8 cellular contexts compared by ENCODE assay signal in the genomic region with DNA sequence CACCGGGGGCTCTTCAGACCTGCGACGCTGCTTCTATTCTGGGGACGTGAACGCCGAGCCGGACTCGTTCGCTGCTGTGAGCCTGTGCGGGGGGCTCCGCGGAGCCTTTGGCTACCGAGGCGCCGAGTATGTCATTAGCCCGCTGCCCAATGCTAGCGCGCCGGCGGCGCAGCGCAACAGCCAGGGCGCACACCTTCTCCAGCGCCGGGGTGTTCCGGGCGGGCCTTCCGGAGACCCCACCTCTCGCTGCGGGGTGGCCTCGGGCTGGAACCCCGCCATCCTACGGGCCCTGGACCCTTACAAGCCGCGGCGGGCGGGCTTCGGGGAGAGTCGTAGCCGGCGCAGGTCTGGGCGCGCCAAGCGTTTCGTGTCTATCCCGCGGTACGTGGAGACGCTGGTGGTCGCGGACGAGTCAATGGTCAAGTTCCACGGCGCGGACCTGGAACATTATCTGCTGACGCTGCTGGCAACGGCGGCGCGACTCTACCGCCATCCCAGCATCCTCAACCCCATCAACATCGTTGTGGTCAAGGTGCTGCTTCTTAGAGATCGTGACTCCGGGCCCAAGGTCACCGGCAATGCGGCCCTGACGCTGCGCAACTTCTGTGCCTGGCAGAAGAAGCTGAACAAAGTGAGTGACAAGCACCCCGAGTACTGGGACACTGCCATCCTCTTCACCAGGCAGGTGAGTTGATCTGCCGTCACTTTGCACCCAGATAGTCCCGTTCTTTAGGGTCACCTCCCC. TPM values are rescaled to one million over a fixed set of nuclear protein-coding genes. Genes with fewer than 3 reads are reported as not detected.
DNase-seq lines count a peak whose midpoint lies in the region; TF ChIP-seq lines count a peak whose summit lies in the region.

No MANE protein-coding gene starts in this region.

- H3K27me3 ChIP-seq in mesenchymal stem cell (ENCODE audit: control insufficient read depth in 1 of 2, insufficient read depth in 1 of 2, low read length in 2 of 2): peaks cover 0 to 9% of the 10 kb centered on the region in 2 experiments
- no peaks in the 10 kb centered on the region for H3K27me3 ChIP-seq in tibial nerve

- peak overlapping the region; percentile 99 for H3K4me2 ChIP-seq in mesenchymal stem cell (ENCODE audit: low read length, poor library complexity, severe bottlenecking)

- TF ChIP-seq CTCF in chondrocyte (IDR thresholded peaks at IDR 0.05) (no peak), tibial nerve (IDR thresholded peaks at IDR 0.05) (no peak)

- H3K9me3 ChIP-seq in mesenchymal stem cell (ENCODE audit: control insufficient read depth, low read length): no peaks in the 10 kb centered on the region
- no peaks in the 10 kb centered on the region for H3K9me3 ChIP-seq in tibial nerve

- H3K4me3 ChIP-seq in mesenchymal stem cell (ENCODE audit: insufficient read depth in 1 of 2, low read depth in 1 of 2, low read length in 2 of 2) (peak overlapping the region; percentile 64 to 97), tibial nerve (peak overlapping the region; percentile 59 to 82 (median 67))

- no peaks in the 10 kb centered on the region for H3K9me3 Mint-ChIP-seq in activated CD4-positive, alpha-beta memory T cell treated with anti-CD3 and anti-CD28 coated beads, Interleukin-2, amount 10 ng/mL, durations not matched to agents 7 days and 5 days
- H3K9me3 Mint-ChIP-seq in activated CD4-positive, alpha-beta memory T cell treated with anti-CD3 and anti-CD28 coated beads for 36 hours: no peaks in the 10 kb centered on the region
- no peaks in the 10 kb centered on the region for H3K9me3 Mint-ChIP-seq in chondrocyte (ENCODE audit: low read depth)

- H3K4me1 Mint-ChIP-seq in activated CD4-positive, alpha-beta memory T cell treated with anti-CD3 and anti-CD28 coated beads, Interleukin-2, amount 10 ng/mL, durations not matched to agents 7 days and 5 days: peaks cover 13% of the 10 kb centered on the region
- peaks cover 8% of the 10 kb centered on the region for H3K4me1 Mint-ChIP-seq in activated CD4-positive, alpha-beta memory T cell treated with anti-CD3 and anti-CD28 coated beads for 36 hours (ENCODE audit: low read depth)
- H3K4me1 Mint-ChIP-seq in chondrocyte (ENCODE audit: low read depth): peaks cover 48% of the 10 kb centered on the region

- no peaks in the 10 kb centered on the region for H3K36me3 Mint-ChIP-seq in activated CD4-positive, alpha-beta memory T cell treated with anti-CD3 and anti-CD28 coated beads, Interleukin-2, amount 10 ng/mL, durations not matched to agents 7 days and 5 days (ENCODE audit: low read depth)
- no peaks in the 10 kb centered on the region for H3K36me3 Mint-ChIP-seq in activated CD4-positive, alpha-beta memory T cell treated with anti-CD3 and anti-CD28 coated beads for 36 hours
- peaks cover 19% of the 10 kb centered on the region for H3K36me3 Mint-ChIP-seq in chondrocyte (ENCODE audit: low read depth)

- H2AK5ac ChIP-seq in mesenchymal stem cell (ENCODE audit: low read length, severe bottlenecking): no peak overlapping the region

- 2% methylated on average over 71 of the region's 71 CpGs for WGBS in mesenchymal stem cell
- WGBS in tibial nerve, 2 donors: 1 to 4% methylated on average over 10 to 39 of the region's 71 CpGs

- H3K4ac ChIP-seq in mesenchymal stem cell (ENCODE audit: low read depth in 1 of 2, low read length in 2 of 2): no peak overlapping the region

- H4K8ac ChIP-seq in mesenchymal stem cell (ENCODE audit: low read length): no peak overlapping the region

- TF ChIP-seq POLR2A in tibial nerve (IDR thresholded peaks at IDR 0.05): no peak

- peak overlapping the region; percentile 10 for H3K4me3 Mint-ChIP-seq in activated CD4-positive, alpha-beta memory T cell treated with anti-CD3 and anti-CD28 coated beads, Interleukin-2, amount 10 ng/mL, durations not matched to agents 7 days and 5 days
- no peak overlapping the region for H3K4me3 Mint-ChIP-seq in activated CD4-positive, alpha-beta memory T cell treated with anti-CD3 and anti-CD28 coated beads for 36 hours
- peak overlapping the region; percentile 99 for H3K4me3 Mint-ChIP-seq in chondrocyte (ENCODE audit: unreplicated experiment)

- H3K23ac ChIP-seq in mesenchymal stem cell (ENCODE audit: low read length in 2 of 2): peak overlapping the region in 1 of 2 experiments; percentile 84

- CTCF ChIA-PET in activated CD4-positive, alpha-beta memory T cell treated with anti-CD3 and anti-CD28 coated beads, Interleukin-2, amount 10 ng/mL, durations not matched to agents 7 days and 5 days (lab: Charles Lee): interaction anchor here (1.4 kb wide), 1 partner anchor 18 kb away, joined by 6 read pairs; no protein-coding TSS in a partner anchor
- CTCF ChIA-PET in activated CD4-positive, alpha-beta memory T cell treated with anti-CD3 and anti-CD28 coated beads for 36 hours (lab: Charles Lee): no interaction called here

- no peak overlapping the region for H2AFZ ChIP-seq in mesenchymal stem cell (ENCODE audit: low read depth, low read length)

- H2BK15ac ChIP-seq in mesenchymal stem cell (ENCODE audit: low read depth, poor library complexity, severe bottlenecking): no peak overlapping the region

- peaks cover 0 to 17% of the 10 kb centered on the region in 2 experiments for H3K36me3 ChIP-seq in mesenchymal stem cell (ENCODE audit: control insufficient read depth in 1 of 2, insufficient read depth in 2 of 2, low read depth in 1 of 2, low read length in 2 of 2)
- H3K36me3 ChIP-seq in tibial nerve: no peaks in the 10 kb centered on the region

- POLR2A ChIA-PET in activated CD4-positive, alpha-beta memory T cell treated with anti-CD3 and anti-CD28 coated beads, Interleukin-2, amount 10 ng/mL, durations not matched to agents 7 days and 5 days (lab: Charles Lee): no interaction called here
- POLR2A ChIA-PET in activated CD4-positive, alpha-beta memory T cell treated with anti-CD3 and anti-CD28 coated beads for 36 hours (lab: Charles Lee): no interaction called here

- peak overlapping the region in 1 of 2 experiments; percentile 64 for H3K14ac ChIP-seq in mesenchymal stem cell (ENCODE audit: low read length in 2 of 2)

- no peak overlapping the region for H4K91ac ChIP-seq in mesenchymal stem cell (ENCODE audit: low read length)

- H3K27ac ChIP-seq in mesenchymal stem cell (ENCODE audit: low read length, poor library complexity, severe bottlenecking) (no peak overlapping the region), tibial nerve (peak overlapping the region; percentile 1 to 83 (median 68))

- peaks cover 61% of the 10 kb centered on the region for H3K27me3 Mint-ChIP-seq in activated CD4-positive, alpha-beta memory T cell treated with anti-CD3 and anti-CD28 coated beads, Interleukin-2, amount 10 ng/mL, durations not matched to agents 7 days and 5 days
- H3K27me3 Mint-ChIP-seq in activated CD4-positive, alpha-beta memory T cell treated with anti-CD3 and anti-CD28 coated beads for 36 hours: peaks cover 45% of the 10 kb centered on the region
- H3K27me3 Mint-ChIP-seq in chondrocyte (ENCODE audit: low read depth): no peaks in the 10 kb centered on the region

- no peak for TF ChIP-seq EP300 in tibial nerve (IDR thresholded peaks at IDR 0.05)

- H2BK12ac ChIP-seq in mesenchymal stem cell (ENCODE audit: low read length in 2 of 2): peak overlapping the region in 1 of 2 experiments; percentile 37

- H3K18ac ChIP-seq in mesenchymal stem cell (ENCODE audit: low read depth in 1 of 2, low read length in 2 of 2): peak overlapping the region; percentile 47 to 48

- no peak overlapping the region for H2BK5ac ChIP-seq in mesenchymal stem cell (ENCODE audit: low read depth, low read length, poor library complexity, severe bottlenecking)

- intact Hi-C loops in activated CD4-positive, alpha-beta memory T cell treated with anti-CD3 and anti-CD28 coated beads for 36 hours (cut with micrococcal nuclease): no loop called here

- H3K27ac Mint-ChIP-seq in activated CD4-positive, alpha-beta memory T cell treated with anti-CD3 and anti-CD28 coated beads, Interleukin-2, amount 10 ng/mL, durations not matched to agents 7 days and 5 days: peak overlapping the region; percentile 26
- no peak overlapping the region for H3K27ac Mint-ChIP-seq in activated CD4-positive, alpha-beta memory T cell treated with anti-CD3 and anti-CD28 coated beads for 36 hours
- peak overlapping the region; percentile 97 for H3K27ac Mint-ChIP-seq in chondrocyte (ENCODE audit: unreplicated experiment)

- no peak overlapping the region for H2BK120ac ChIP-seq in mesenchymal stem cell (ENCODE audit: low read depth, low read length)

- DNase-seq in activated CD4-positive, alpha-beta memory T cell treated with anti-CD3 and anti-CD28 coated beads, Interleukin-2, amount 10 ng/mL, durations not matched to agents 7 days and 5 days: no peak
- no peak for DNase-seq in activated CD4-positive, alpha-beta memory T cell treated with anti-CD3 and anti-CD28 coated beads for 36 hours
- DNase-seq in chondrocyte (ENCODE audit: low spot score) (no peak), mesenchymal stem cell (peak; percentile 35), tibial nerve (ENCODE audit: low spot score in 2 of 2) (no peak), mesenteric fat pad (ENCODE audit: low spot score) (no peak), cerebellar nuclear complex (lab: John Stamatoyannopoulos, UW) (no peak), DMS79 (lab: John Stamatoyannopoulos, UW) (no peak)

- H3K79me1 ChIP-seq in mesenchymal stem cell (replicated peaks; ENCODE audit: low read length, poor library complexity, severe bottlenecking): no peaks in the 10 kb centered on the region

- peak overlapping the region; percentile 90 for H3K9ac ChIP-seq in mesenchymal stem cell (ENCODE audit: low read length)

- H3K4me1 ChIP-seq in mesenchymal stem cell (ENCODE audit: control insufficient read depth, insufficient read depth, low read depth, low read length) (peaks cover 26% of the 10 kb centered on the region), tibial nerve (peaks cover 0 to 56% (median 16%) of the 10 kb centered on the region in 4 donors)

RNA-seq across cellular contexts. Expression of a gene that starts 1.0 kb away (rescaled TPM):
- total RNA-seq in activated CD4-positive, alpha-beta memory T cell treated with anti-CD3 and anti-CD28 coated beads, Interleukin-2, amount 10 ng/mL, durations not matched to agents 7 days and 5 days: not detected
- not detected for total RNA-seq in activated CD4-positive, alpha-beta memory T cell treated with anti-CD3 and anti-CD28 coated beads for 36 hours
- 16.8 to 140 TPM (median 136 TPM) in 3 replicates for total RNA-seq in chondrocyte
- 0.50 TPM for polyA plus RNA-seq in mesenchymal stem cell (2013, experiment 1 of 2)
- polyA plus RNA-seq in mesenchymal stem cell (2013, experiment 2 of 2): 0.45 TPM
- total RNA-seq in tibial nerve: 10 to 100 TPM; 18.4 to 34.1 (median 24.9) TPM
- total RNA-seq in mesenteric fat pad: 61.2 TPM

RNA-seq across cellular contexts. Expression of a gene that starts 21.0 kb away (rescaled TPM):
- total RNA-seq in activated CD4-positive, alpha-beta memory T cell treated with anti-CD3 and anti-CD28 coated beads, Interleukin-2, amount 10 ng/mL, durations not matched to agents 7 days and 5 days: not detected
- total RNA-seq in activated CD4-positive, alpha-beta memory T cell treated with anti-CD3 and anti-CD28 coated beads for 36 hours: not detected
- 0.77 to 1.0 TPM (median 1.0 TPM) in 3 replicates for total RNA-seq in chondrocyte
- polyA plus RNA-seq in mesenchymal stem cell (2013, experiment 1 of 2): 1.3 TPM
- polyA plus RNA-seq in mesenchymal stem cell (2013, experiment 2 of 2): 1.2 TPM
- 1 to 10 TPM in 3 of 4 donors, under 1 TPM in 1; 0.66 to 3.9 (median 1.6) TPM for total RNA-seq in tibial nerve
- 0.42 TPM for total RNA-seq in mesenteric fat pad

Comparison
In these comparisons a context has a peak if more than half of its experiments do, and no peak if none do; other contexts are left out.
1. RNA of a gene that starts 1.0 kb away (total RNA-seq): 16.8 to 140 TPM in chondrocyte, 61.2 TPM in mesenteric fat pad (single experiment) and 18.4 to 34.1 TPM in tibial nerve; not detected in activated CD4-positive, alpha-beta memory T cell treated with anti-CD3 and anti-CD28 coated beads for 36 hours and not detected in activated CD4-positive, alpha-beta memory T cell treated with anti-CD3 and anti-CD28 coated beads, Interleukin-2, amount 10 ng/mL, durations not matched to agents 7 days and 5 days; every median in the first group is over 10 times any median in the second.